In the genomic region with DNA sequence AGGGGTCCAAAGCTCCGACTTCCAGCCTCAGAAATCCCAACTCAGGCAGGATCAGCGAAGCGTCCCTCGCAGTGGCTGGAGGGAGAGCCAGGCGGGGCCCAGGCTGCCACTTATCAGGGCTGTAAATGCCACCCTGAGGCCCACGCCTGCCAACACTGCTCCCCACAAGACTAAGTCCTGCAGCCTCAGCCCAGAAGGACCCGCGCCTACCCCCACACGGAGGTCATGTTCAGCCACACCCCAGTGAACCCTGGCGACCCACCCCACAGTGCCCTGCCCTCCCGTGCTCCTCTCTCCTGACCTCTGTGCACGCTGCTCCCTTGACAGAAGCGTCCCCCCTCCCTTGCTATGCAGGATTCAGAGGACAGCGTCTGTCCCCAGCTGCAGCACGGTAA, we compare ENCODE assay signal across 13 cellular contexts. TPM values are rescaled to one million over a fixed set of nuclear protein-coding genes. Genes with fewer than 3 reads are reported as not detected.
A peak's percentile ranks its signal among the peaks of the same experiment; 100 is the strongest.
DNase-seq lines count a peak whose midpoint lies in the region; ATAC-seq, FAIRE-seq and TF ChIP-seq lines count a peak whose summit lies in the region.
"Had no signal": no experiment of that assay in that cellular context is flagged by ENCODE, and none has a peak within 500 bp of the region (broad histone marks: within the 10 kb centered on the region; RNA-seq: fewer than 3 reads in every experiment).

No MANE protein-coding gene starts in this region.

- peak overlapping the region; percentile 14 for H3K56ac ChIP-seq in H1 (replicated peaks; ENCODE audit: insufficient read length, low read depth, low read length)

- H3K4me2 ChIP-seq in A549, result peak overlapping the region; percentile 100
- H3K4me2 ChIP-seq in H1 (ENCODE audit: insufficient read depth in 1 of 2, low read depth in 2 of 2, low read length in 2 of 2), result peak overlapping the region; percentile 19 to 55; a peak in 3 of 4 replicates

- no peak overlapping the region for H2BK15ac ChIP-seq in H1 (ENCODE audit: low read length)

- TF ChIP-seq EP300 in A549 (IDR thresholded peaks at IDR 0.05), result no peak
- TF ChIP-seq EP300 in H1 (IDR thresholded peaks at IDR 0.05; ENCODE audit: borderline replicate concordance in 1 of 2, low read depth in 2 of 2, low read length in 2 of 2), result no peak

- H4K91ac ChIP-seq in H1 (replicated peaks; ENCODE audit: insufficient read length, low read length), result peak overlapping the region; percentile 26

- H3K14ac ChIP-seq in H1 (ENCODE audit: insufficient read length), result no peak overlapping the region

- peaks cover 52% of the 10 kb centered on the region for H3K4me1 ChIP-seq in A549
- H3K4me1 ChIP-seq in H1 (replicated peaks in 1 of 4; ENCODE audit: control insufficient read depth in 3 of 4, insufficient read depth in 4 of 4, low read length in 3 of 4), result peaks cover 0 to 17% (median 10%) of the 10 kb centered on the region in 4 experiments; a peak in 5 of 7 replicates

- H2BK5ac ChIP-seq in H1 (ENCODE audit: low read depth, low read length), result peak overlapping the region; percentile 41; the same call in 1 of the 2 replicates

- H3K23ac ChIP-seq in H1 (ENCODE audit: insufficient read length), result no peak overlapping the region

- H3K4me3 ChIP-seq in A549, result no peak overlapping the region
- peak overlapping the region in 1 of 4 experiments; percentile 2; a peak in 1 of 8 replicates for H3K4me3 ChIP-seq in H1 (ENCODE audit: extremely low read depth in 1 of 4, insufficient read depth in 2 of 4, low read depth in 3 of 4, low read length in 4 of 4)
- H3K4me3 ChIP-seq: lung had no signal

- peak overlapping the region; percentile 72 to 85 (median 84) for H3K4me3 Mint-ChIP-seq in nephron

- TF ChIP-seq RAD21 in A549 (conservative IDR thresholded peaks at IDR 0.05 in 1 of 2, IDR thresholded peaks at IDR 0.05 in 1 of 2) (no peak), H1 (IDR thresholded peaks at IDR 0.05 in 1 of 2, conservative IDR thresholded peaks at IDR 0.05 in 1 of 2; ENCODE audit: low read depth in 2 of 2, low read length in 2 of 2) (no peak)

- H2BK12ac ChIP-seq in H1 (ENCODE audit: low read depth, low read length), result peak overlapping the region; percentile 11; the same call in 1 of the 2 replicates

- H4K5ac ChIP-seq in H1 (ENCODE audit: insufficient read length, low read depth, low read length), result no peak overlapping the region

- no peak overlapping the region for H3K18ac ChIP-seq in H1 (ENCODE audit: extremely low read depth, low read length)

- POLR2A ChIA-PET in A549 (lab: Yijun Ruan, JAX) (interaction anchor here (0.5 kb wide), 2 partner anchors 144 to 608 kb away, joined by 3 to 5 read pairs; no protein-coding TSS in a partner anchor), H1 (lab: Charles Lee; ENCODE audit: partially characterized antibody) (interaction anchor here (0.9 to 1.4 kb wide), 2 partner anchors 10 to 22 kb away, joined by 3 read pairs; partner anchors contain the start of gene TMEM184A)

- H3K79me2 ChIP-seq in H1 (ENCODE audit: control insufficient read depth in 1 of 2, insufficient read depth in 2 of 2, low read length in 2 of 2), result no peaks in the 10 kb centered on the region

- H3K23me2 ChIP-seq in H1 (ENCODE audit: low read depth, low read length), result no peaks in the 10 kb centered on the region; the same call in 1 of the 2 replicates

- WGBS in A549 (ENCODE audit: missing lambda C conversion rate), result 76% methylated on average over 15 of the region's 15 CpGs
- WGBS in H1 (ENCODE audit: extremely low coverage in 1 of 2, insufficient coverage in 1 of 2, insufficient read length in 1 of 2, insufficient replicate concordance in 2 of 2, low coverage in 1 of 2, low lambda C conversion rate in 2 of 2, missing lambda C conversion rate in 1 of 2), 2 experiments, result 56% methylated on average over 15 of the region's 15 CpGs; no CpG with 5 or more reads in 1 of the 2 experiments

- peak overlapping the region; percentile 8; the same call in 1 of the 2 replicates for H2BK20ac ChIP-seq in H1 (ENCODE audit: low read length)

- peaks cover 0 to 15% (median 3%) of the 10 kb centered on the region in 4 experiments; a peak in 3 of 8 replicates for H3K36me3 ChIP-seq in H1 (ENCODE audit: control insufficient read depth in 2 of 4, insufficient read depth in 4 of 4, low read length in 3 of 4)

- no peaks in the 10 kb centered on the region; the same call in 1 of the 2 replicates for H3K79me1 ChIP-seq in H1 (ENCODE audit: low read depth, low read length)

- TF ChIP-seq POLR2A in A549 (IDR thresholded peaks at IDR 0.05; ENCODE audit: low read length), result no peak
- TF ChIP-seq POLR2A in H1 (IDR thresholded peaks at IDR 0.05; ENCODE audit: control extremely low read depth in 1 of 2, low read depth in 2 of 2, low read length in 2 of 2), result no peak

- H3K4ac ChIP-seq in H1 (replicated peaks; ENCODE audit: insufficient read length, low read depth, low read length), result no peak overlapping the region

- CTCF ChIA-PET in A549 (lab: Yijun Ruan, JAX), result interaction anchor here (1.1 to 3.6 kb wide), 3 partner anchors 8 to 18 kb away, joined by 3 to 16 read pairs (median 9); partner anchors contain the start of gene TMEM184A
- CTCF ChIA-PET in H1 (lab: Charles Lee; ENCODE audit: partially characterized antibody), result interaction anchor here (0.9 to 1.7 kb wide), 2 partner anchors 11 to 22 kb away, joined by 4 read pairs; partner anchors contain the start of gene TMEM184A

- TF ChIP-seq CTCF in A549 (IDR thresholded peaks at IDR 0.05) (no peak), H1 (IDR thresholded peaks at IDR 0.05; ENCODE audit: control extremely low read depth in 1 of 3, insufficient read depth in 1 of 3, low read depth in 1 of 3, low read length in 3 of 3) (no peak), nephron (IDR thresholded peaks at IDR 0.05; ENCODE audit: unreplicated experiment in 3 of 3) (no peak)

- peaks cover 9% of the 10 kb centered on the region for H3K27me3 Mint-ChIP-seq in nephron (ENCODE audit: low read depth)

- H3K27ac ChIP-seq in A549 (peak overlapping the region; percentile 62 to 99), H1 (ENCODE audit: low read depth, low read length) (0 out of 2 replicates have a peak overlapping the region, but pooled peaks have one; percentile 13)

- no peaks in the 10 kb centered on the region for H4K20me1 ChIP-seq in H1 (replicated peaks in 1 of 2; ENCODE audit: control insufficient read depth in 1 of 2, insufficient read depth in 2 of 2, low read length in 2 of 2)

- peak overlapping the region; percentile 86 to 97 (median 97) for H3K27ac Mint-ChIP-seq in nephron

- no peak overlapping the region for H2AFZ ChIP-seq in H1 (ENCODE audit: low read length)

- H3K9me3 Mint-ChIP-seq in nephron, result no peaks in the 10 kb centered on the region

- H3K9ac ChIP-seq in H1 (replicated peaks in 1 of 4; ENCODE audit: extremely low read depth in 1 of 4, low read depth in 3 of 4, low read length in 3 of 4), result no peak overlapping the region; a peak in 1 of 7 replicates

- peaks cover 39% of the 10 kb centered on the region for H3K4me1 Mint-ChIP-seq in nephron

- DNase-seq in A549 (ENCODE audit: low read depth in 1 of 2, low spot score in 1 of 2), result no peak
- peak in 74 of 76 experiments; percentile 26 to 97 (median 86) for DNase-seq in HUDEP-2 (lab: John Stamatoyannopoulos, UW; ENCODE audit: unreplicated experiment in 76 of 76)
- DNase-seq in H1 (ENCODE audit: low read depth in 1 of 2, low spot score in 2 of 2), result no peak
- DNase-seq in HuH-7.5 (ENCODE audit: low spot score), result no peak
- DNase-seq in RKO (ENCODE audit: low spot score), result no peak
- DNase-seq in GOT3 (lab: John Stamatoyannopoulos, UW), result no peak
- no peak for DNase-seq in kidney tubule cell (ENCODE audit: low spot score)
- DNase-seq: BE2C, dermis blood vessel endothelial cell, NCI-H146 had no signal

- ATAC-seq in A549, result no peak
- ATAC-seq: sciatic nerve had no signal

- no peak overlapping the region for H4K8ac ChIP-seq in H1 (ENCODE audit: extremely low read depth, insufficient read depth, low read length)

- FAIRE-seq in A549 (lab: Jason Lieb, UNC), result no peak
- FAIRE-seq in H1 (lab: Jason Lieb, UNC), result no peak

- H3K9me3 ChIP-seq in A549 (no peaks in the 10 kb centered on the region), H1 (ENCODE audit: insufficient read depth in 2 of 2, low read depth in 1 of 2, low read length in 1 of 2) (no peaks in the 10 kb centered on the region)
- H3K9me3 ChIP-seq: BE2C had no signal

- H3K27me3 ChIP-seq in H1 (replicated peaks in 1 of 4; ENCODE audit: control insufficient read depth in 3 of 4, extremely low read depth in 1 of 4, insufficient read depth in 3 of 4, low read length in 3 of 4), result no peaks in the 10 kb centered on the region; a peak in 2 of 7 replicates
- H3K27me3 ChIP-seq: BE2C had no signal

- H3K36me3 Mint-ChIP-seq in nephron (ENCODE audit: low read depth), result peaks cover 16% of the 10 kb centered on the region

- no peak overlapping the region for H2BK120ac ChIP-seq in H1 (replicated peaks; ENCODE audit: low read depth, low read length)

- H2AK5ac ChIP-seq in H1 (ENCODE audit: low read depth, low read length), result no peak overlapping the region

RNA-seq across cellular contexts. Expression of gene PSMG3, which starts 3.1 kb away (rescaled TPM):
- polyA plus RNA-seq in A549 (2011; rRNA removed), result 83.9 and 89.3 TPM in 2 replicates
- polyA plus RNA-seq in A549 (2012; cell fraction: cytosol; rRNA removed), result 158 and 161 TPM in 2 replicates
- 102 and 111 TPM in 2 replicates for polyA plus RNA-seq in A549 (2012; cell fraction: nucleus; rRNA removed)
- polyA plus RNA-seq in A549 (2017; fragmentation: RNase III; extraction: RNeasy Plus Mini Kit Qiagen cat#74134 plus additional on column Dnase treatment), result 75.9 to 81.0 TPM (median 78.3 TPM) in 3 replicates
- 22.6 and 32.9 TPM in 2 replicates for polyA minus RNA-seq in A549 (2011; rRNA and poly(A)+ RNA removed)
- 30.2 and 32.0 TPM in 2 replicates for total RNA-seq in H1 (2021; fragmentation: NEBNext Ultra II Directional; extraction: Animal tissue kit (Norgen Biotek cat#: 25700))
- polyA plus RNA-seq in H1 (2011; rRNA removed), result 62.0 and 69.8 TPM in 2 replicates
- 85.4 TPM for polyA plus RNA-seq in H1 (2011; cell fraction: cytosol; rRNA removed)
- polyA plus RNA-seq in H1 (2011; cell fraction: nucleus; rRNA removed), result 57.2 TPM
- polyA plus RNA-seq in H1 (2012, experiment 1 of 2), result 36.8 to 57.3 TPM (median 50.2 TPM) in 4 replicates
- 57.9 TPM for polyA plus RNA-seq in H1 (2012, experiment 2 of 2)
- 21.9 TPM for polyA plus RNA-seq in H1 (2013, experiment 1 of 2)
- polyA plus RNA-seq in H1 (2013, experiment 2 of 2), result 20.0 TPM
- polyA minus RNA-seq in H1 (2011; rRNA and poly(A)+ RNA removed), result 10.6 and 11.2 TPM in 2 replicates
- 13.8 TPM for polyA minus RNA-seq in H1 (2011; cell fraction: cytosol; rRNA and poly(A)+ RNA removed)
- 9.8 TPM for polyA minus RNA-seq in H1 (2011; cell fraction: nucleus; rRNA and poly(A)+ RNA removed)

RNA-seq across cellular contexts. Expression of gene TMEM184A, which starts 10.7 kb away (rescaled TPM):
- 18.4 and 22.0 TPM in 2 replicates for polyA plus RNA-seq in A549 (2011; rRNA removed)
- 22.6 and 32.6 TPM in 2 replicates for polyA plus RNA-seq in A549 (2012; cell fraction: cytosol; rRNA removed)
- 86.6 and 140 TPM in 2 replicates for polyA plus RNA-seq in A549 (2012; cell fraction: nucleus; rRNA removed)
- polyA plus RNA-seq in A549 (2017; fragmentation: RNase III; extraction: RNeasy Plus Mini Kit Qiagen cat#74134 plus additional on column Dnase treatment), result 14.3 to 16.1 TPM (median 15.8 TPM) in 3 replicates
- 51.8 and 53.5 TPM in 2 replicates for polyA minus RNA-seq in A549 (2011; rRNA and poly(A)+ RNA removed)
- total RNA-seq in H1 (2021; fragmentation: NEBNext Ultra II Directional; extraction: Animal tissue kit (Norgen Biotek cat#: 25700)), result 1.5 and 1.8 TPM in 2 replicates
- polyA plus RNA-seq in H1 (2011; rRNA removed), result 2.1 and 3.0 TPM in 2 replicates
- polyA plus RNA-seq in H1 (2011; cell fraction: cytosol; rRNA removed), result 2.0 TPM
- polyA plus RNA-seq in H1 (2011; cell fraction: nucleus; rRNA removed), result 11.1 TPM
- polyA plus RNA-seq in H1 (2012, experiment 1 of 2), result 1.0 to 1.7 TPM (median 1.3 TPM) in 4 replicates
- polyA plus RNA-seq in H1 (2012, experiment 2 of 2), result 0.89 TPM
- polyA plus RNA-seq in H1 (2013, experiment 1 of 2), result 1.6 TPM
- 1.3 TPM for polyA plus RNA-seq in H1 (2013, experiment 2 of 2)
- polyA minus RNA-seq in H1 (2011; rRNA and poly(A)+ RNA removed), result 1.5 and 2.9 TPM in 2 replicates
- polyA minus RNA-seq in H1 (2011; cell fraction: cytosol; rRNA and poly(A)+ RNA removed), result 2.5 TPM
- polyA minus RNA-seq in H1 (2011; cell fraction: nucleus; rRNA and poly(A)+ RNA removed), result 5.4 TPM

RNA-seq across cellular contexts. Expression of gene MAFK, which starts 36.2 kb away (rescaled TPM):
- polyA plus RNA-seq in A549 (2011; rRNA removed) (61.0 and 67.9 TPM in 2 replicates), A549 (2017; fragmentation: RNase III; extraction: RNeasy Plus Mini Kit Qiagen cat#74134 plus additional on column Dnase treatment) (93.1 to 106 TPM (median 101 TPM) in 3 replicates), H1 (2011; rRNA removed) (5.5 and 6.9 TPM in 2 replicates)
- 47.0 and 67.0 TPM in 2 replicates for polyA plus RNA-seq in A549 (2012; cell fraction: cytosol; rRNA removed)
- 433 and 488 TPM in 2 replicates for polyA plus RNA-seq in A549 (2012; cell fraction: nucleus; rRNA removed)
- polyA minus RNA-seq in A549 (2011; rRNA and poly(A)+ RNA removed), result 25.5 and 36.5 TPM in 2 replicates
- total RNA-seq in H1 (2021; fragmentation: NEBNext Ultra II Directional; extraction: Animal tissue kit (Norgen Biotek cat#: 25700)), result 16.8 and 17.3 TPM in 2 replicates
- 7.6 TPM for polyA plus RNA-seq in H1 (2011; cell fraction: cytosol; rRNA removed)
- polyA plus RNA-seq in H1 (2011; cell fraction: nucleus; rRNA removed), result 27.0 TPM
- 9.8 to 15.5 TPM (median 13.5 TPM) in 4 replicates for polyA plus RNA-seq in H1 (2012, experiment 1 of 2)
- polyA plus RNA-seq in H1 (2012, experiment 2 of 2), result 8.5 TPM
- 7.6 TPM for polyA plus RNA-seq in H1 (2013, experiment 1 of 2)
- polyA plus RNA-seq in H1 (2013, experiment 2 of 2), result 7.8 TPM
- 2.3 and 2.4 TPM in 2 replicates for polyA minus RNA-seq in H1 (2011; rRNA and poly(A)+ RNA removed)
- 8.1 TPM for polyA minus RNA-seq in H1 (2011; cell fraction: cytosol; rRNA and poly(A)+ RNA removed)
- 7.7 TPM for polyA minus RNA-seq in H1 (2011; cell fraction: nucleus; rRNA and poly(A)+ RNA removed)

Comparison
In these comparisons a context has a peak if more than half of its experiments do, and no peak if none do; other contexts are left out.
1. DNase-seq: peak in HUDEP-2 (74 of 76); none in A549 (0 of 2), H1 (0 of 2), HuH-7.5 (single experiment), RKO (single experiment), GOT3 (single experiment) and kidney tubule cell (single experiment).